In the genomic region with DNA sequence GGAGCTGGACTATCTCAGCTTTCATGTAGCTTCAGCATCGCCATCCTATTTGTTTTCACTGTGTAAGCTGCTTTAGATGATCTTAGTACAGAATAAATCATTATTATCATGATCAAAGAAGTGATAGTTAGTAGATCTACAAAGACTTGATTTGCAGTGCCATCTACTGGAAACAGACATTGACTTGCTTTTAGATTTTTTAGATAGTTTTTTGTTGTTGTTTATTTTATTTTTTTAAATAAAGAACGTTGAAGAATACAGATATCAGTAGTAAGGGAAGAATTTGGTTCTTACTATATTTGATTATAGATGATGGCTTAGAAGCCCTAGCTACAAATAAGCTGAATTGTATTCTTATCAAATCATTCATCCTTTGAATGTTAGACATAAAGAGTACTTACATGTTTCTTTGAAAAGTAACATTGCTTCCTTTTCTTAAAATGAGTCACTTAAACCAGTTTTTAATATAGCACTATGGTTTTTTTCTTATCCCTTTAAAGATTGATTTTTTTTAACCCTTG, we compare ENCODE assay signal across 8 cellular contexts. TPM values are rescaled to one million over a fixed set of nuclear protein-coding genes. Genes with fewer than 3 reads are reported as not detected.
DNase-seq lines count a peak whose midpoint lies in the region; ATAC-seq and TF ChIP-seq lines count a peak whose summit lies in the region.

No MANE protein-coding gene starts in this region.

- H3K27me3 Mint-ChIP-seq in activated CD8-positive, alpha-beta T cell treated with anti-CD3 and anti-CD28 coated beads, Interleukin-2, amount 10 ng/mL, durations not matched to agents 7 days and 5 days (ENCODE audit: low read depth) = peaks cover 16% of the 10 kb centered on the region

- peak; percentile 50 for TF ChIP-seq CTCF in GM13977 (IDR thresholded peaks at IDR 0.05; ENCODE audit: extremely low read depth, insufficient read depth, missing control alignments)
- TF ChIP-seq CTCF in omental fat pad (IDR thresholded peaks at IDR 0.05) = no peak

- CTCF ChIA-PET in activated CD8-positive, alpha-beta T cell treated with anti-CD3 and anti-CD28 coated beads, Interleukin-2, amount 10 ng/mL, durations not matched to agents 7 days and 5 days (lab: Charles Lee) = interaction anchor here (0.6 to 7.4 kb wide), 19 partner anchors 20 to 750 kb away, joined by 3 to 57 read pairs (median 3); no protein-coding TSS in a partner anchor

- H3K9me3 Mint-ChIP-seq in activated CD8-positive, alpha-beta T cell treated with anti-CD3 and anti-CD28 coated beads, Interleukin-2, amount 10 ng/mL, durations not matched to agents 7 days and 5 days (ENCODE audit: insufficient read depth) = no peaks in the 10 kb centered on the region

- DNase-seq in AG08395 (ENCODE audit: low spot score) (peak; percentile 17), GM13977 (ENCODE audit: low spot score) (no peak), left lobe of liver (ENCODE audit: low spot score) (no peak), HK-2 (ENCODE audit: unreplicated experiment) (no peak), NK-92 (lab: John Stamatoyannopoulos, UW; ENCODE audit: unreplicated experiment) (no peak), omental fat pad (ENCODE audit: low spot score) (no peak), foreskin melanocyte (no peak)
- DNase-seq in activated CD8-positive, alpha-beta T cell treated with anti-CD3 and anti-CD28 coated beads, Interleukin-2, amount 10 ng/mL, durations not matched to agents 7 days and 5 days = no peak

- H3K4me1 Mint-ChIP-seq in activated CD8-positive, alpha-beta T cell treated with anti-CD3 and anti-CD28 coated beads, Interleukin-2, amount 10 ng/mL, durations not matched to agents 7 days and 5 days (ENCODE audit: low read depth) = peaks cover 46% of the 10 kb centered on the region

- in situ Hi-C loops in GM13977 (cut with MboI; ENCODE audit: low pct_unique_long_range_greater_than_20kb, low sequenced_read_pairs, unreplicated experiment) = loop anchor here (10.0 to 25.0 kb wide), 2 partner anchors 502 to 755 kb away; no protein-coding TSS in a partner anchor

- H3K27ac Mint-ChIP-seq in activated CD8-positive, alpha-beta T cell treated with anti-CD3 and anti-CD28 coated beads, Interleukin-2, amount 10 ng/mL, durations not matched to agents 7 days and 5 days = peak overlapping the region; percentile 69

- POLR2A ChIA-PET in activated CD8-positive, alpha-beta T cell treated with anti-CD3 and anti-CD28 coated beads, Interleukin-2, amount 10 ng/mL, durations not matched to agents 7 days and 5 days (lab: Charles Lee) = interaction anchor here (0.7 kb wide), 1 partner anchor 53 kb away, joined by 3 read pairs; no protein-coding TSS in a partner anchor

- peaks cover 5% of the 10 kb centered on the region for H3K36me3 Mint-ChIP-seq in activated CD8-positive, alpha-beta T cell treated with anti-CD3 and anti-CD28 coated beads, Interleukin-2, amount 10 ng/mL, durations not matched to agents 7 days and 5 days (ENCODE audit: low read depth)

- H3K4me3 Mint-ChIP-seq in activated CD8-positive, alpha-beta T cell treated with anti-CD3 and anti-CD28 coated beads, Interleukin-2, amount 10 ng/mL, durations not matched to agents 7 days and 5 days = no peak overlapping the region

- peak; percentile 37 for ATAC-seq in activated CD8-positive, alpha-beta T cell treated with anti-CD3 and anti-CD28 coated beads, Interleukin-2, amount 10 ng/mL, durations not matched to agents 7 days and 5 days
- ATAC-seq in left lobe of liver (peak; percentile 43), omental fat pad (ENCODE audit: low FRiP score) (no peak)

RNA-seq across cellular contexts. Expression of a gene that starts 6.3 kb away (rescaled TPM):
- 10 to 100 TPM; 63.1 to 63.2 TPM for total RNA-seq in activated CD8-positive, alpha-beta T cell treated with anti-CD3 and anti-CD28 coated beads, Interleukin-2, amount 10 ng/mL, durations not matched to agents 7 days and 5 days
- 1.1 TPM for total RNA-seq in left lobe of liver
- total RNA-seq in omental fat pad = 10 to 100 TPM in 2 of 4 donors, 1 to 10 TPM in 2; 6.2 to 12.0 (median 9.4) TPM

Comparison
In these comparisons a context has a peak if more than half of its experiments do, and no peak if none do; other contexts are left out.
1. RNA of a gene that starts 6.3 kb away (total RNA-seq): 63.1 to 63.2 TPM in activated CD8-positive, alpha-beta T cell treated with anti-CD3 and anti-CD28 coated beads, Interleukin-2, amount 10 ng/mL, durations not matched to agents 7 days and 5 days; 6.2 to 12.0 TPM in omental fat pad and 1.1 TPM in left lobe of liver (single experiment); every median in the first group is over 4 times any median in the second.